In genomic region chr1:222195857-222196256, GRCh38 we compare ENCODE assay signal across 17 cellular contexts.
DNase-seq lines count a peak whose midpoint lies in the region; ATAC-seq, FAIRE-seq and TF ChIP-seq lines count a peak whose summit lies in the region.
"Had no signal": no experiment of that assay in that cellular context is flagged by ENCODE, and none has a peak within 500 bp of the region (broad histone marks: within the 10 kb centered on the region; RNA-seq: fewer than 3 reads in every experiment).

No MANE protein-coding gene starts in this region.

- no peak overlapping the region for H2BK5ac ChIP-seq in IMR-90 (ENCODE audit: low read depth, low read length, poor library complexity, severe bottlenecking)

- H2AFZ ChIP-seq in IMR-90 (replicated peaks; ENCODE audit: low read length, poor library complexity) (no peak overlapping the region), astrocyte (ENCODE audit: low read depth, low read length) (no peak overlapping the region)

- H3K27me3 Mint-ChIP-seq in activated CD4-positive, alpha-beta T cell treated with anti-CD3 and anti-CD28 coated beads for 36 hours, result no peaks in the 10 kb centered on the region
- peaks cover 15% of the 10 kb centered on the region for H3K27me3 Mint-ChIP-seq in astrocyte (ENCODE audit: low read depth, unreplicated experiment)
- H3K27me3 Mint-ChIP-seq: IgD-negative memory B cell had no signal

- H4K20me1 ChIP-seq in IMR-90 (ENCODE audit: insufficient read depth, low read length) (no peaks in the 10 kb centered on the region), astrocyte (ENCODE audit: insufficient read depth, low read length) (no peaks in the 10 kb centered on the region)
- H4K20me1 ChIP-seq: BLaER1 had no signal

- H3K27ac ChIP-seq in IMR-90 (ENCODE audit: insufficient read depth, low read length) (no peak overlapping the region), astrocyte (ENCODE audit: low read depth, low read length) (no peak overlapping the region)
- H3K27ac ChIP-seq: BLaER1, HL-60 had no signal

- H3K4me1 Mint-ChIP-seq in activated CD4-positive, alpha-beta T cell treated with anti-CD3 and anti-CD28 coated beads for 36 hours, result no peaks in the 10 kb centered on the region
- no peaks in the 10 kb centered on the region for H3K4me1 Mint-ChIP-seq in astrocyte (ENCODE audit: low read depth, unreplicated experiment)
- H3K4me1 Mint-ChIP-seq: CD8-positive, alpha-beta memory T cell; H9; IgD-negative memory B cell had no signal

- H3K36me3 Mint-ChIP-seq in activated CD4-positive, alpha-beta T cell treated with anti-CD3 and anti-CD28 coated beads for 36 hours (ENCODE audit: low read depth), result no peaks in the 10 kb centered on the region
- no peaks in the 10 kb centered on the region for H3K36me3 Mint-ChIP-seq in astrocyte (ENCODE audit: low read depth, unreplicated experiment)
- H3K36me3 Mint-ChIP-seq: CD8-positive, alpha-beta memory T cell; IgD-negative memory B cell had no signal

- TF ChIP-seq CTCF in IMR-90 (conservative IDR thresholded peaks at IDR 0.05; ENCODE audit: low read depth, low read length) (no peak), astrocyte (IDR thresholded peaks at IDR 0.05; ENCODE audit: insufficient read depth, low read depth, low read length) (no peak)

- H4K5ac ChIP-seq in IMR-90 (ENCODE audit: low read depth, low read length), result no peak overlapping the region

- H3K4me2 ChIP-seq in IMR-90 (ENCODE audit: low read depth, low read length) (no peak overlapping the region), astrocyte (ENCODE audit: low read length) (no peak overlapping the region)
- H3K4me2 ChIP-seq: BLaER1 had no signal

- POLR2A ChIA-PET in activated CD4-positive, alpha-beta T cell treated with anti-CD3 and anti-CD28 coated beads for 36 hours (lab: Charles Lee), result no interaction called here
- POLR2A ChIA-PET in IMR-90 (lab: Charles Lee; ENCODE audit: unreplicated experiment), result no interaction called here

- BruUV-seq in IMR-90 (replicated peaks; lab: Mats Ljungman, UMichigan), result no TSS peak

- dilution Hi-C loops in IMR-90 (cut with HindIII; ENCODE audit: low sequenced_read_pairs, unreplicated experiment), result no loop called here

- CTCF ChIA-PET in activated CD4-positive, alpha-beta T cell treated with anti-CD3 and anti-CD28 coated beads for 36 hours (lab: Charles Lee), result interaction anchor here (1.1 kb wide), 1 partner anchor 439 kb away, joined by 3 read pairs; no protein-coding TSS in a partner anchor
- CTCF ChIA-PET in IMR-90 (lab: Yijun Ruan, JAX), result no interaction called here

- no peak overlapping the region for H3K23ac ChIP-seq in IMR-90 (ENCODE audit: low read depth, low read length)

- H4K91ac ChIP-seq in IMR-90 (ENCODE audit: insufficient read depth, low read depth, low read length), result no peak overlapping the region

- H3K4ac ChIP-seq in IMR-90 (ENCODE audit: low read depth, low read length), result no peak overlapping the region

- intact Hi-C loops in activated CD4-positive, alpha-beta T cell treated with anti-CD3 and anti-CD28 coated beads for 36 hours (cut with DNase I, micrococcal nuclease), result no loop called here
- intact Hi-C loops in IMR-90 (cut with micrococcal nuclease), result no loop called here

- H3K9me3 ChIP-seq in IMR-90 (ENCODE audit: control insufficient read depth, insufficient read depth, low read length), result no peaks in the 10 kb centered on the region
- H3K9me3 ChIP-seq in astrocyte (ENCODE audit: insufficient read depth, low read depth, low read length), result no peaks in the 10 kb centered on the region
- H3K9me3 ChIP-seq: BLaER1, Caco-2 had no signal

- H3K9ac ChIP-seq in IMR-90 (ENCODE audit: low read depth, low read length), result no peak overlapping the region
- H3K9ac ChIP-seq in astrocyte (ENCODE audit: low read length), result no peak overlapping the region
- H3K9ac ChIP-seq: BLaER1 had no signal

- DNase-seq in activated CD4-positive, alpha-beta T cell treated with anti-CD3 and anti-CD28 coated beads for 36 hours, result no peak
- no peak for DNase-seq in activated CD4-positive, alpha-beta T cell treated with anti-CD3 and anti-CD28 coated beads, Interleukin-2, amount 50 U/mL, for 48 hours
- DNase-seq in IMR-90 (peak; percentile 5), astrocyte (ENCODE audit: low read depth) (peak; percentile 13), NCI-H2081 treated with DMSO at 0.1 percent for 48 hours (lab: John Stamatoyannopoulos, UW) (no peak), NCI-H1417 treated with DMSO at 0.1 percent for 48 hours (lab: John Stamatoyannopoulos, UW) (no peak)
- DNase-seq: 8988T; AML-193; Caco-2; CD8-positive, alpha-beta memory T cell; GOT3; H9 had no signal

- H3K9me3 Mint-ChIP-seq in activated CD4-positive, alpha-beta T cell treated with anti-CD3 and anti-CD28 coated beads for 36 hours (ENCODE audit: low read depth), result peaks cover 7% of the 10 kb centered on the region
- peaks cover 2% of the 10 kb centered on the region for H3K9me3 Mint-ChIP-seq in astrocyte (ENCODE audit: unreplicated experiment)

- H3K27ac Mint-ChIP-seq in activated CD4-positive, alpha-beta T cell treated with anti-CD3 and anti-CD28 coated beads for 36 hours, result no peak overlapping the region
- no peak overlapping the region for H3K27ac Mint-ChIP-seq in astrocyte (ENCODE audit: unreplicated experiment)
- H3K27ac Mint-ChIP-seq: CD8-positive, alpha-beta memory T cell; H9; IgD-negative memory B cell had no signal

- H3K79me2 ChIP-seq in astrocyte (ENCODE audit: insufficient read depth, low read length), result no peaks in the 10 kb centered on the region

- in situ Hi-C loops in IMR-90 (cut with MboI; ENCODE audit: low sequenced_read_pairs), result no loop called here

- FAIRE-seq in astrocyte (lab: Jason Lieb, UNC), result no peak
- FAIRE-seq: GM12891 had no signal

- H3K9me1 ChIP-seq in IMR-90 (ENCODE audit: insufficient read depth, low read length), result no peaks in the 10 kb centered on the region

- WGBS in IMR-90 (ENCODE audit: extremely low coverage in 2 of 2, insufficient read length in 1 of 2), 2 experiments, result no CpG with 5 or more reads among the region's 4 CpGs

- ATAC-seq in activated CD4-positive, alpha-beta T cell treated with anti-CD3 and anti-CD28 coated beads for 36 hours, result peak; percentile 69
- no peak for ATAC-seq in IMR-90 (ENCODE audit: low read depth)
- ATAC-seq in HG03025 (IDR thresholded peaks at IDR 0.05; ENCODE audit: low FRiP score, unreplicated experiment), result no peak

- no peaks in the 10 kb centered on the region for H3K79me1 ChIP-seq in IMR-90 (ENCODE audit: low read depth in 1 of 2, low read length in 2 of 2)

- no peak overlapping the region for H4K8ac ChIP-seq in IMR-90 (ENCODE audit: low read depth in 2 of 2, low read length in 2 of 2)

- no peak overlapping the region for H3K4me3 Mint-ChIP-seq in activated CD4-positive, alpha-beta T cell treated with anti-CD3 and anti-CD28 coated beads for 36 hours
- no peak overlapping the region for H3K4me3 Mint-ChIP-seq in astrocyte (ENCODE audit: unreplicated experiment)
- H3K4me3 Mint-ChIP-seq: CD8-positive, alpha-beta memory T cell; H9; IgD-negative memory B cell had no signal

- no peak overlapping the region for H3K56ac ChIP-seq in IMR-90 (ENCODE audit: extremely low read depth, insufficient read depth, low read length)

- H2BK120ac ChIP-seq in IMR-90 (ENCODE audit: low read depth, low read length), result no peak overlapping the region

- H3K4me3 ChIP-seq in IMR-90 (ENCODE audit: insufficient read depth, low read depth, low read length), result no peak overlapping the region
- H3K4me3 ChIP-seq in astrocyte (ENCODE audit: insufficient read depth, low read depth, low read length), result no peak overlapping the region
- H3K4me3 ChIP-seq: BLaER1 had no signal

- no peak overlapping the region for H3K14ac ChIP-seq in IMR-90 (replicated peaks; ENCODE audit: low read depth, low read length)

- H3K18ac ChIP-seq in IMR-90 (ENCODE audit: low read depth, low read length), result no peak overlapping the region

- TF ChIP-seq RAD21 in IMR-90 (IDR thresholded peaks at IDR 0.05; ENCODE audit: low read length), result no peak

- no peak overlapping the region for H2AK5ac ChIP-seq in IMR-90 (ENCODE audit: low read depth, low read length)

- H3K27me3 ChIP-seq in IMR-90 (ENCODE audit: control insufficient read depth, insufficient read depth, low read length) (no peaks in the 10 kb centered on the region; the same call in 1 of the 2 replicates), astrocyte (ENCODE audit: insufficient read depth, low read length) (no peaks in the 10 kb centered on the region)
- H3K27me3 ChIP-seq: BLaER1 had no signal

- no peak overlapping the region for H2AK9ac ChIP-seq in IMR-90 (replicated peaks; ENCODE audit: low read depth, low read length, poor library complexity)

- no peaks in the 10 kb centered on the region for H3K4me1 ChIP-seq in IMR-90 (ENCODE audit: control insufficient read depth, insufficient read depth, low read length)
- H3K4me1 ChIP-seq in astrocyte (ENCODE audit: insufficient read depth, low read length), result no peaks in the 10 kb centered on the region
- H3K4me1 ChIP-seq: BLaER1, Caco-2 had no signal

- TF ChIP-seq POLR2A in IMR-90 (IDR thresholded peaks at IDR 0.05; ENCODE audit: low read depth, low read length), result no peak

- no peak overlapping the region for H2BK15ac ChIP-seq in IMR-90 (ENCODE audit: low read depth, low read length)

- no peak overlapping the region for H2BK20ac ChIP-seq in IMR-90 (ENCODE audit: low read depth, low read length)

- H3K36me3 ChIP-seq in IMR-90 (ENCODE audit: control insufficient read depth, insufficient read depth, low read length) (no peaks in the 10 kb centered on the region), astrocyte (ENCODE audit: insufficient read depth, low read length) (no peaks in the 10 kb centered on the region)
- H3K36me3 ChIP-seq: BLaER1 had no signal

TF ChIP-seq in IMR-90, 13 proteins besides CTCF, POLR2A, EP300 and RAD21:
- TF ChIP-seq, protein P1, sequence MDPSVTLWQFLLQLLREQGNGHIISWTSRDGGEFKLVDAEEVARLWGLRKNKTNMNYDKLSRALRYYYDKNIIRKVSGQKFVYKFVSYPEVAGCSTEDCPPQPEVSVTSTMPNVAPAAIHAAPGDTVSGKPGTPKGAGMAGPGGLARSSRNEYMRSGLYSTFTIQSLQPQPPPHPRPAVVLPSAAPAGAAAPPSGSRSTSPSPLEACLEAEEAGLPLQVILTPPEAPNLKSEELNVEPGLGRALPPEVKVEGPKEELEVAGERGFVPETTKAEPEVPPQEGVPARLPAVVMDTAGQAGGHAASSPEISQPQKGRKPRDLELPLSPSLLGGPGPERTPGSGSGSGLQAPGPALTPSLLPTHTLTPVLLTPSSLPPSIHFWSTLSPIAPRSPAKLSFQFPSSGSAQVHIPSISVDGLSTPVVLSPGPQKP (IDR thresholded peaks at IDR 0.05; ENCODE audit: borderline replicate concordance, low read depth, low read length), result no peak
- TF ChIP-seq MXI1 (IDR thresholded peaks at IDR 0.05; ENCODE audit: borderline replicate concordance, low read depth, low read length), result no peak
- no peak for TF ChIP-seq CHD1 (IDR thresholded peaks at IDR 0.05; ENCODE audit: low read depth, low read length)
- no peak for TF ChIP-seq CEBPB (IDR thresholded peaks at IDR 0.05; ENCODE audit: low read depth, low read length)
- no peak for TF ChIP-seq NFE2L2 (IDR thresholded peaks at IDR 0.05; ENCODE audit: low read depth, low read length)
- TF ChIP-seq RCOR1 (IDR thresholded peaks at IDR 0.05; ENCODE audit: insufficient replicate concordance, low read length), result no peak
- TF ChIP-seq FOS (IDR thresholded peaks at IDR 0.05; ENCODE audit: low read depth, low read length), result no peak
- TF ChIP-seq SMC3 (IDR thresholded peaks at IDR 0.05; ENCODE audit: low read depth, low read length), result no peak
TF ChIP-seq in IMR-90: peak in this region for 0.

Comparison
In these comparisons a context has a peak if more than half of its experiments do, and no peak if none do; other contexts are left out.
1. DNase-seq: peak in IMR-90 (single experiment) and astrocyte (single experiment); none in activated CD4-positive, alpha-beta T cell treated with anti-CD3 and anti-CD28 coated beads for 36 hours (single experiment), activated CD4-positive, alpha-beta T cell treated with anti-CD3 and anti-CD28 coated beads, Interleukin-2, amount 50 U/mL, for 48 hours (0 of 2), NCI-H2081 treated with DMSO at 0.1 percent for 48 hours (single experiment) and NCI-H1417 treated with DMSO at 0.1 percent for 48 hours (single experiment).